ENCODE assay signal across 2 cellular contexts in the genomic region with DNA sequence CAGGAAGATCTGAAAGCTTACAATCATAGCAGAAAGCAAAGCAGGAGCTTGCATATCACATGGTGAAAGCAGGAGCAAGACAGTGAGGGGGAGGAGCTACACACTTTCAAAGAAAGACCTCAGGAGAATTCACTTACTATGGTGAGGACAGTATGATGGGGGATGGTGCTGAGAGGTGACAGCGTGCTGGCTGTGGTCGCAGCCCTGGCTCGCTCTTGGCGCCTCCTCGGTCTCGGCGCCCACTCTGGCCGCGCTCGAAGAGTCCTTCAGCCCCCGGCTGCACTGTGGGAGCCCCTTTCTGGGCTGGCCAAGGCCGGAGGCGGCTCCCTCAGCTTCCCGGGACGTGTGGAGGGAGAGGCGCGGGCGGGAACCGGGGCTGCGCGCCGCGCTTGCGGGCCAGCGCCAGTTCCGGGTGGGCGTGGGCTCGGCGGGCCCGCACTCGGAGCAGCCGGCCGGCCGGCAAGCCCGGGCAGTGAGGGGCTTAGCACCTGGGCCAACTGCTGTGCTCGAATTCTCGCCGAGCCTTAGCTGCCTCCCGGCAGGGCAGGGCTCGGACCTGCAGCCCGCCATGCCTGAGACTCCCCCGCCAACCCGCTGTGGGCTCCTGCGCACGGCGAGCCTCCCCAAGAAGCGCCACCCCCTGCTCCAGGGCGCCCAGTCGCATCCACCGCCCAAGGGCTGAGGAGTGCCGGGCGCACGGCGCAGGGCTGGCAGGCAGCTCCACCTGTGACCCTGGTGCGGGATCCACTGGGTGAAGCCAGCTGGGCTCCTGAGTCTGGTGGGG.
TF ChIP-seq lines count a peak whose summit lies in the region.

No MANE protein-coding gene starts in this region.

TF ChIP-seq in HepG2, 621 proteins besides CTCF, POLR2A, EP300 and RAD21 (continued from another document):
- TF ChIP-seq, protein P1, sequence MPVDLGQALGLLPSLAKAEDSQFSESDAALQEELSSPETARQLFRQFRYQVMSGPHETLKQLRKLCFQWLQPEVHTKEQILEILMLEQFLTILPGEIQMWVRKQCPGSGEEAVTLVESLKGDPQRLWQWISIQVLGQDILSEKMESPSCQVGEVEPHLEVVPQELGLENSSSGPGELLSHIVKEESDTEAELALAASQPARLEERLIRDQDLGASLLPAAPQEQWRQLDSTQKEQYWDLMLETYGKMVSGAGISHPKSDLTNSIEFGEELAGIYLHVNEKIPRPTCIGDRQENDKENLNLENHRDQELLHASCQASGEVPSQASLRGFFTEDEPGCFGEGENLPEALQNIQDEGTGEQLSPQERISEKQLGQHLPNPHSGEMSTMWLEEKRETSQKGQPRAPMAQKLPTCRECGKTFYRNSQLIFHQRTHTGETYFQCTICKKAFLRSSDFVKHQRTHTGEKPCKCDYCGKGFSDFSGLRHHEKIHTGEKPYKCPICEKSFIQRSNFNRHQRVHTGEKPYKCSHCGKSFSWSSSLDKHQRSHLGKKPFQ (CRISPR knock-in tag; IDR thresholded peaks at IDR 0.05; ENCODE audit: insufficient replicate concordance) = no peak

TF ChIP-seq in K562, 482 proteins besides CTCF, POLR2A, EP300 and RAD21 (continued from another document and continues in another):
- TF ChIP-seq ATF1 (CRISPR knock-in tag; IDR thresholded peaks at IDR 0.05) (no peak), ATF1 (tag; IDR thresholded peaks at IDR 0.05) (0 out of 2 replicates have a peak, but pooled peaks have one; percentile 18), ZFX (CRISPR knock-in tag; IDR thresholded peaks at IDR 0.05) (peak; percentile 52), POLR2G (IDR thresholded peaks at IDR 0.05; ENCODE audit: low read depth, low read length) (peak; percentile 81), SMARCC2 (IDR thresholded peaks at IDR 0.05; ENCODE audit: low read depth) (no peak), ETV5 (CRISPR knock-in tag; IDR thresholded peaks at IDR 0.05; ENCODE audit: low read depth) (no peak), ZKSCAN3 (CRISPR knock-in tag; IDR thresholded peaks at IDR 0.05) (no peak), CREBBP (IDR thresholded peaks at IDR 0.05; ENCODE audit: low read depth, low read length) (no peak), YY1 (IDR thresholded peaks at IDR 0.05; ENCODE audit: borderline replicate concordance in 1 of 3, control insufficient read depth in 1 of 3, extremely low read depth in 1 of 3, insufficient read depth in 3 of 3, insufficient read length in 1 of 3, insufficient replicate concordance in 2 of 3, low read depth in 1 of 3, low read length in 2 of 3) (peak in 1 of 3 experiments; percentile 43), HMG20B (CRISPR knock-in tag; IDR thresholded peaks at IDR 0.05) (no peak), RBM22 (IDR thresholded peaks at IDR 0.05; ENCODE audit: low read depth, low read length, poor library complexity, severe bottlenecking) (no peak), ZNF561 (CRISPR knock-in tag; conservative IDR thresholded peaks at IDR 0.05) (no peak), TEAD1 (CRISPR knock-in tag; IDR thresholded peaks at IDR 0.05) (no peak), CEBPG (CRISPR knock-in tag; IDR thresholded peaks at IDR 0.05) (peak; percentile 67), CEBPG (tag; conservative IDR thresholded peaks at IDR 0.05 in 1 of 2, IDR thresholded peaks at IDR 0.05 in 1 of 2) (peak in 1 of 2 experiments; percentile 18; a peak in 1 of 4 replicates), ZNF134 (CRISPR knock-in tag; conservative IDR thresholded peaks at IDR 0.05) (no peak), NONO (IDR thresholded peaks at IDR 0.05; ENCODE audit: low read depth in 2 of 2, low read length in 1 of 2) (peak in 1 of 2 experiments; percentile 48; a peak in 1 of 4 replicates), ZNF583 (CRISPR knock-in tag; IDR thresholded peaks at IDR 0.05) (no peak), KLF16 (IDR thresholded peaks at IDR 0.05) (no peak), SIN3B (IDR thresholded peaks at IDR 0.05; ENCODE audit: low read depth) (no peak), ZBTB1 (CRISPR knock-in tag; IDR thresholded peaks at IDR 0.05; ENCODE audit: borderline replicate concordance, low read depth) (no peak), CREB1 (IDR thresholded peaks at IDR 0.05) (no peak), CREB1 (CRISPR knock-in tag; IDR thresholded peaks at IDR 0.05) (no peak), CREM (IDR thresholded peaks at IDR 0.05; ENCODE audit: low read depth) (no peak), ZSCAN29 (IDR thresholded peaks at IDR 0.05) (no peak), ZNF282 (CRISPR knock-in tag; IDR thresholded peaks at IDR 0.05) (no peak), PHF8 (IDR thresholded peaks at IDR 0.05; ENCODE audit: borderline replicate concordance, low read length) (peak; percentile 68; the same call in 1 of the 2 replicates), C11orf30 (IDR thresholded peaks at IDR 0.05; ENCODE audit: low read depth) (no peak), HNRNPH1 (optimal IDR thresholded peaks at IDR 0.05; ENCODE audit: low read depth, low read length) (no peak), TAF15 (IDR thresholded peaks at IDR 0.05; ENCODE audit: low read depth, low read length) (no peak), U2AF2 (optimal IDR thresholded peaks at IDR 0.05; ENCODE audit: low read depth, low read length) (no peak), FOSL1 (tag; conservative IDR thresholded peaks at IDR 0.05) (no peak), HDAC6 (IDR thresholded peaks at IDR 0.05; ENCODE audit: low read depth, low read length) (no peak), RBFOX2 (IDR thresholded peaks at IDR 0.05; ENCODE audit: low read depth, low read length) (peak; percentile 88), RB1 (IDR thresholded peaks at IDR 0.05; ENCODE audit: low read depth) (0 out of 2 replicates have a peak, but pooled peaks have one; percentile 6), CXXC5 (CRISPR knock-in tag; IDR thresholded peaks at IDR 0.05) (peak; percentile 52), L3MBTL2 (IDR thresholded peaks at IDR 0.05) (peak; percentile 61), BMI1 (IDR thresholded peaks at IDR 0.05; ENCODE audit: low read length) (no peak), SRSF9 (IDR thresholded peaks at IDR 0.05; ENCODE audit: borderline replicate concordance, low read depth, low read length) (no peak)
- TF ChIP-seq, protein P2, sequence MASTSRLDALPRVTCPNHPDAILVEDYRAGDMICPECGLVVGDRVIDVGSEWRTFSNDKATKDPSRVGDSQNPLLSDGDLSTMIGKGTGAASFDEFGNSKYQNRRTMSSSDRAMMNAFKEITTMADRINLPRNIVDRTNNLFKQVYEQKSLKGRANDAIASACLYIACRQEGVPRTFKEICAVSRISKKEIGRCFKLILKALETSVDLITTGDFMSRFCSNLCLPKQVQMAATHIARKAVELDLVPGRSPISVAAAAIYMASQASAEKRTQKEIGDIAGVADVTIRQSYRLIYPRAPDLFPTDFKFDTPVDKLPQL (IDR thresholded peaks at IDR 0.05; ENCODE audit: extremely low read depth, insufficient read length) = no peak
- TF ChIP-seq, protein P3, sequence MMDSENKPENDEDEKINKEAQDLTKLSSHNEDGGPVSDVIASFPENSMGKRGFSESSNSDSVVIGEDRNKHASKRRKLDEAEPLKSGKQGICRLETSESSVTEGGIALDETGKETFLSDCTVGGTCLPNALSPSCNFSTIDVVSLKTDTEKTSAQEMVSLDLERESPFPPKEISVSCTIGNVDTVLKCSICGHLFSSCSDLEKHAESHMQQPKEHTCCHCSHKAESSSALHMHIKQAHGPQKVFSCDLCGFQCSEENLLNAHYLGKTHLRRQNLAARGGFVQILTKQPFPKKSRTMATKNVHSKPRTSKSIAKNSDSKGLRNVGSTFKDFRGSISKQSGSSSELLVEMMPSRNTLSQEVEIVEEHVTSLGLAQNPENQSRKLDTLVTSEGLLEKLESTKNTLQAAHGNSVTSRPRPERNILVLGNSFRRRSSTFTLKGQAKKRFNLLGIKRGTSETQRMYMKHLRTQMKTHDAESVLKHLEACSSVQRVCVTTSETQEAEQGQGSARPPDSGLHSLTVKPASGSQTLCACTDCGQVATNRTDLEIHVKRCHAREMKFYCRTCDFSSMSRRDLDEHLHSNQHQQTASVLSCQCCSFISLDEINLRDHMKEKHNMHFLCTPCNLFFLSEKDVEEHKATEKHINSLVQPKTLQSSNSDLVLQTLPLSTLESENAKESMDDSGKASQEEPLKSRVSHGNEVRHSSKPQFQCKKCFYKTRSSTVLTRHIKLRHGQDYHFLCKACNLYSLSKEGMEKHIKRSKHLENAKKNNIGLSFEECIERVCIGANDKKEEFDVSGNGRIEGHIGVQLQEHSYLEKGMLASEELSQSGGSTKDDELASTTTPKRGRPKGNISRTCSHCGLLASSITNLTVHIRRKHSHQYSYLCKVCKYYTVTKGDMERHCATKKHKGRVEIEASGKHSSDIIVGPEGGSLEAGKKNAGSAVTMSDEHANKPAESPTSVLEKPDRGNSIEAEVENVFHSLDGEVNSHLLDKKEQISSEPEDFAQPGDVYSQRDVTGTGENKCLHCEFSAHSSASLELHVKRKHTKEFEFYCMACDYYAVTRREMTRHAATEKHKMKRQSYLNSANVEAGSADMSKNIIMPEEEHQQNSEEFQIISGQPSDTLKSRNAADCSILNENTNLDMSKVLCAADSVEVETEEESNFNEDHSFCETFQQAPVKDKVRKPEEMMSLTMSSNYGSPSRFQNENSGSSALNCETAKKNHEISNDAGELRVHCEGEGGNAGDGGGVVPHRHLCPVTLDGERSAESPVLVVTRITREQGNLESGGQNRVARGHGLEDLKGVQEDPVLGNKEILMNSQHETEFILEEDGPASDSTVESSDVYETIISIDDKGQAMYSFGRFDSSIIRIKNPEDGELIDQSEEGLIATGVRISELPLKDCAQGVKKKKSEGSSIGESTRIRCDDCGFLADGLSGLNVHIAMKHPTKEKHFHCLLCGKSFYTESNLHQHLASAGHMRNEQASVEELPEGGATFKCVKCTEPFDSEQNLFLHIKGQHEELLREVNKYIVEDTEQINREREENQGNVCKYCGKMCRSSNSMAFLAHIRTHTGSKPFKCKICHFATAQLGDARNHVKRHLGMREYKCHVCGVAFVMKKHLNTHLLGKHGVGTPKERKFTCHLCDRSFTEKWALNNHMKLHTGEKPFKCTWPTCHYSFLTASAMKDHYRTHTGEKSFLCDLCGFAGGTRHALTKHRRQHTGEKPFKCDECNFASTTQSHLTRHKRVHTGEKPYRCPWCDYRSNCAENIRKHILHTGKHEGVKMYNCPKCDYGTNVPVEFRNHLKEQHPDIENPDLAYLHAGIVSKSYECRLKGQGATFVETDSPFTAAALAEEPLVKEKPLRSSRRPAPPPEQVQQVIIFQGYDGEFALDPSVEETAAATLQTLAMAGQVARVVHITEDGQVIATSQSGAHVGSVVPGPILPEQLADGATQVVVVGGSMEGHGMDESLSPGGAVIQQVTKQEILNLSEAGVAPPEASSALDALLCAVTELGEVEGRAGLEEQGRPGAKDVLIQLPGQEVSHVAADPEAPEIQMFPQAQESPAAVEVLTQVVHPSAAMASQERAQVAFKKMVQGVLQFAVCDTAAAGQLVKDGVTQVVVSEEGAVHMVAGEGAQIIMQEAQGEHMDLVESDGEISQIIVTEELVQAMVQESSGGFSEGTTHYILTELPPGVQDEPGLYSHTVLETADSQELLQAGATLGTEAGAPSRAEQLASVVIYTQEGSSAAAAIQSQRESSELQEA (IDR thresholded peaks at IDR 0.05; ENCODE audit: low read depth) = no peak
- TF ChIP-seq, protein P4, sequence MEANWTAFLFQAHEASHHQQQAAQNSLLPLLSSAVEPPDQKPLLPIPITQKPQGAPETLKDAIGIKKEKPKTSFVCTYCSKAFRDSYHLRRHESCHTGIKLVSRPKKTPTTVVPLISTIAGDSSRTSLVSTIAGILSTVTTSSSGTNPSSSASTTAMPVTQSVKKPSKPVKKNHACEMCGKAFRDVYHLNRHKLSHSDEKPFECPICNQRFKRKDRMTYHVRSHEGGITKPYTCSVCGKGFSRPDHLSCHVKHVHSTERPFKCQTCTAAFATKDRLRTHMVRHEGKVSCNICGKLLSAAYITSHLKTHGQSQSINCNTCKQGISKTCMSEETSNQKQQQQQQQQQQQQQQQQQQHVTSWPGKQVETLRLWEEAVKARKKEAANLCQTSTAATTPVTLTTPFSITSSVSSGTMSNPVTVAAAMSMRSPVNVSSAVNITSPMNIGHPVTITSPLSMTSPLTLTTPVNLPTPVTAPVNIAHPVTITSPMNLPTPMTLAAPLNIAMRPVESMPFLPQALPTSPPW (CRISPR knock-in tag; IDR thresholded peaks at IDR 0.05) = no peak
- TF ChIP-seq, protein P5, sequence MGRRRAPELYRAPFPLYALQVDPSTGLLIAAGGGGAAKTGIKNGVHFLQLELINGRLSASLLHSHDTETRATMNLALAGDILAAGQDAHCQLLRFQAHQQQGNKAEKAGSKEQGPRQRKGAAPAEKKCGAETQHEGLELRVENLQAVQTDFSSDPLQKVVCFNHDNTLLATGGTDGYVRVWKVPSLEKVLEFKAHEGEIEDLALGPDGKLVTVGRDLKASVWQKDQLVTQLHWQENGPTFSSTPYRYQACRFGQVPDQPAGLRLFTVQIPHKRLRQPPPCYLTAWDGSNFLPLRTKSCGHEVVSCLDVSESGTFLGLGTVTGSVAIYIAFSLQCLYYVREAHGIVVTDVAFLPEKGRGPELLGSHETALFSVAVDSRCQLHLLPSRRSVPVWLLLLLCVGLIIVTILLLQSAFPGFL (CRISPR knock-in tag; IDR thresholded peaks at IDR 0.05) = no peak
- TF ChIP-seq, protein P6, sequence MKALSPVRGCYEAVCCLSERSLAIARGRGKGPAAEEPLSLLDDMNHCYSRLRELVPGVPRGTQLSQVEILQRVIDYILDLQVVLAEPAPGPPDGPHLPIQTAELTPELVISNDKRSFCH (CRISPR knock-in tag; IDR thresholded peaks at IDR 0.05) = no peak
- TF ChIP-seq, protein P6 (tag; IDR thresholded peaks at IDR 0.05) = no peak
- TF ChIP-seq, protein P7, sequence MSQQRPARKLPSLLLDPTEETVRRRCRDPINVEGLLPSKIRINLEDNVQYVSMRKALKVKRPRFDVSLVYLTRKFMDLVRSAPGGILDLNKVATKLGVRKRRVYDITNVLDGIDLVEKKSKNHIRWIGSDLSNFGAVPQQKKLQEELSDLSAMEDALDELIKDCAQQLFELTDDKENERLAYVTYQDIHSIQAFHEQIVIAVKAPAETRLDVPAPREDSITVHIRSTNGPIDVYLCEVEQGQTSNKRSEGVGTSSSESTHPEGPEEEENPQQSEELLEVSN (IDR thresholded peaks at IDR 0.05; ENCODE audit: borderline replicate concordance in 1 of 2, extremely low read depth in 1 of 2, insufficient read depth in 1 of 2, insufficient read length in 1 of 2, low read depth in 1 of 2, low read length in 1 of 2, poor library complexity in 1 of 2, severe bottlenecking in 1 of 2) = peak in 1 of 2 experiments; percentile 62
- TF ChIP-seq, protein P8, sequence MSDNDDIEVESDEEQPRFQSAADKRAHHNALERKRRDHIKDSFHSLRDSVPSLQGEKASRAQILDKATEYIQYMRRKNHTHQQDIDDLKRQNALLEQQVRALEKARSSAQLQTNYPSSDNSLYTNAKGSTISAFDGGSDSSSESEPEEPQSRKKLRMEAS (CRISPR knock-in tag; IDR thresholded peaks at IDR 0.05) = peak; percentile 28; the same call in 1 of the 2 replicates
- TF ChIP-seq, protein P9, sequence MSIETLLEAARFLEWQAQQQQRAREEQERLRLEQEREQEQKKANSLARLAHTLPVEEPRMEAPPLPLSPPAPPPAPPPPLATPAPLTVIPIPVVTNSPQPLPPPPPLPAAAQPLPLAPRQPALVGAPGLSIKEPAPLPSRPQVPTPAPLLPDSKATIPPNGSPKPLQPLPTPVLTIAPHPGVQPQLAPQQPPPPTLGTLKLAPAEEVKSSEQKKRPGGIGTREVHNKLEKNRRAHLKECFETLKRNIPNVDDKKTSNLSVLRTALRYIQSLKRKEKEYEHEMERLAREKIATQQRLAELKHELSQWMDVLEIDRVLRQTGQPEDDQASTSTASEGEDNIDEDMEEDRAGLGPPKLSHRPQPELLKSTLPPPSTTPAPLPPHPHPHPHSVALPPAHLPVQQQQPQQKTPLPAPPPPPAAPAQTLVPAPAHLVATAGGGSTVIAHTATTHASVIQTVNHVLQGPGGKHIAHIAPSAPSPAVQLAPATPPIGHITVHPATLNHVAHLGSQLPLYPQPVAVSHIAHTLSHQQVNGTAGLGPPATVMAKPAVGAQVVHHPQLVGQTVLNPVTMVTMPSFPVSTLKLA (conservative IDR thresholded peaks at IDR 0.05) = 0 out of 4 replicates have a peak, but pooled peaks of 1 of the 2 experiments have one; percentile 26
